In genomic region chr21:15843766-15844165, GRCh38 we compare ENCODE assay signal across 1 cellular context.
TF ChIP-seq lines count a peak whose summit lies in the region.

No MANE protein-coding gene starts in this region.

TF ChIP-seq in K562, 482 proteins besides CTCF, POLR2A, EP300 and RAD21 (continued from another document):
- TF ChIP-seq ETV5 (CRISPR knock-in tag; IDR thresholded peaks at IDR 0.05; ENCODE audit: low read depth) (no peak), HDAC1 (IDR thresholded peaks at IDR 0.05) (no peak), C11orf30 (IDR thresholded peaks at IDR 0.05; ENCODE audit: low read depth) (peak; percentile 7; the same call in 1 of the 2 replicates), HDGF (IDR thresholded peaks at IDR 0.05) (no peak), MEIS2 (IDR thresholded peaks at IDR 0.05; ENCODE audit: partially characterized antibody) (no peak), DPF2 (IDR thresholded peaks at IDR 0.05) (no peak), ZNF316 (IDR thresholded peaks at IDR 0.05) (peak; percentile 65), HMGN3 (IDR thresholded peaks at IDR 0.05; ENCODE audit: borderline replicate concordance, extremely low read depth, insufficient read length, low read depth, low read length) (no peak), ZFP1 (CRISPR knock-in tag; IDR thresholded peaks at IDR 0.05) (no peak), MAFG (tag; conservative IDR thresholded peaks at IDR 0.05) (0 out of 2 replicates have a peak, but pooled peaks have one; percentile 12)
